In genomic region chr7:156209087-156209486, GRCh38 we compare ENCODE assay signal across 27 cellular contexts.
"Had no signal": no experiment of that assay in that cellular context is flagged by ENCODE, and none has a peak within 500 bp of the region (broad histone marks: within the 10 kb centered on the region; RNA-seq: fewer than 3 reads in every experiment).

No MANE protein-coding gene starts in this region.

- H3K36me3 Mint-ChIP-seq: naive thymus-derived CD8-positive, alpha-beta T cell; neural progenitor cell; stimulated activated effector memory CD8-positive, alpha-beta T cell treated with anti-CD3 and anti-CD28 coated beads, Interleukin-12 subunit alpha, Interleukin-12 subunit beta, amount 100 ng/mL, for 72 hours; stimulated activated naive B cell treated with anti-CD40 and anti-IgM and Interleukin-4, amounts not matched to agents 10 μg/mL and 1 μg/mL and 100 μg/mL, for 72 hours had no signal

- H3K4me2 ChIP-seq: neural progenitor cell had no signal

- DNase-seq: naive thymus-derived CD8-positive, alpha-beta T cell; occipital lobe; ovary; posterior cingulate gyrus; psoas muscle; right cardiac atrium; right lobe of liver; sigmoid colon; small intestine; stimulated activated CD4-positive, alpha-beta T cell treated with anti-CD3 and anti-CD28 coated beads, Interleukin-15, amount 100 ng/mL, for 24 hours; stimulated activated CD4-positive, alpha-beta T cell treated with anti-CD3 and anti-CD28 coated beads, Interleukin-2, amount 100 ng/mL, for 24 hours; stimulated activated CD4-positive, alpha-beta T cell treated with anti-CD3 and anti-CD28 coated beads, Interleukin-2, amount 100 ng/mL, for 48 hours; stimulated activated CD4-positive, alpha-beta T cell treated with anti-CD3 and anti-CD28 coated beads, Interleukin-4, amount 100 ng/mL, for 24 hours; stimulated activated naive B cell treated with anti-CD40 and anti-IgM and Interleukin-4, amounts not matched to agents 10 μg/mL and 1 μg/mL and 100 μg/mL, for 72 hours; stimulated activated naive CD4-positive, alpha-beta T cell treated with Interleukin-2 at 50 U/mL for 16 hours; stomach; thyroid gland; upper lobe of left lung; uterus had no signal

- H3K36me3 ChIP-seq: neural progenitor cell, ovary, right lobe of liver, sigmoid colon, stomach, thoracic aorta, thyroid gland, tibial nerve, upper lobe of left lung, uterus had no signal

- H3K9ac ChIP-seq: neural progenitor cell, parathyroid adenoma had no signal

- H3K27me3 Mint-ChIP-seq: stimulated activated naive B cell treated with anti-CD40 and anti-IgM and Interleukin-4, amounts not matched to agents 10 μg/mL and 1 μg/mL and 100 μg/mL, for 72 hours; stimulated activated naive CD8-positive, alpha-beta T cell treated with anti-CD3 and anti-CD28 coated beads, Interleukin-15, Interleukin-2, amounts not matched to agents 100 ng/mL and 50 ng/mL, for 24 hours had no signal

- FAIRE-seq: small intestine had no signal

- H3K4me1 Mint-ChIP-seq: naive thymus-derived CD8-positive, alpha-beta T cell; nephron; neural progenitor cell; stimulated activated effector memory CD8-positive, alpha-beta T cell treated with anti-CD3 and anti-CD28 coated beads, Interleukin-12 subunit alpha, Interleukin-12 subunit beta, amount 100 ng/mL, for 72 hours; stimulated activated naive B cell treated with anti-CD40 and anti-IgM and Interleukin-4, amounts not matched to agents 10 μg/mL and 1 μg/mL and 100 μg/mL, for 72 hours had no signal

- H3K27me3 ChIP-seq: neural progenitor cell, ovary, right lobe of liver, sigmoid colon, stomach, thyroid gland, tibial nerve, upper lobe of left lung, uterus had no signal

- ATAC-seq: naive thymus-derived CD8-positive, alpha-beta T cell; psoas muscle; right cardiac atrium; stimulated activated effector memory CD8-positive, alpha-beta T cell treated with anti-CD3 and anti-CD28 coated beads, Interleukin-12 subunit alpha, Interleukin-12 subunit beta, amount 100 ng/mL, for 72 hours; stimulated activated naive B cell treated with anti-CD40 and anti-IgM and Interleukin-4, amounts not matched to agents 10 μg/mL and 1 μg/mL and 100 μg/mL, for 72 hours had no signal

- H3K4me1 ChIP-seq: neural progenitor cell, parathyroid adenoma, psoas muscle, right lobe of liver, sigmoid colon, stomach, thyroid gland, tibial nerve, upper lobe of left lung, uterus had no signal

- H3K27ac ChIP-seq: neural progenitor cell, ovary, parathyroid adenoma, psoas muscle, right lobe of liver, sigmoid colon, stomach, thoracic aorta, thyroid gland, tibial nerve, upper lobe of left lung, uterus had no signal

- H3K9me3 Mint-ChIP-seq: naive thymus-derived CD8-positive, alpha-beta T cell; nephron; neural progenitor cell; stimulated activated effector memory CD8-positive, alpha-beta T cell treated with anti-CD3 and anti-CD28 coated beads, Interleukin-12 subunit alpha, Interleukin-12 subunit beta, amount 100 ng/mL, for 72 hours; stimulated activated naive B cell treated with anti-CD40 and anti-IgM and Interleukin-4, amounts not matched to agents 10 μg/mL and 1 μg/mL and 100 μg/mL, for 72 hours; stimulated activated naive CD8-positive, alpha-beta T cell treated with anti-CD3 and anti-CD28 coated beads, Interleukin-15, Interleukin-2, amounts not matched to agents 100 ng/mL and 50 ng/mL, for 24 hours had no signal

- H3K79me2 ChIP-seq: parathyroid adenoma had no signal

- H3K27ac Mint-ChIP-seq: nephron; neural progenitor cell; progenitor cell of endocrine pancreas; stimulated activated effector memory CD8-positive, alpha-beta T cell treated with anti-CD3 and anti-CD28 coated beads, Interleukin-12 subunit alpha, Interleukin-12 subunit beta, amount 100 ng/mL, for 72 hours; stimulated activated naive B cell treated with anti-CD40 and anti-IgM and Interleukin-4, amounts not matched to agents 10 μg/mL and 1 μg/mL and 100 μg/mL, for 72 hours; stimulated activated naive CD8-positive, alpha-beta T cell treated with anti-CD3 and anti-CD28 coated beads, Interleukin-15, Interleukin-2, amounts not matched to agents 100 ng/mL and 50 ng/mL, for 24 hours had no signal

- H3K4me3 ChIP-seq: neural progenitor cell, ovary, psoas muscle, right lobe of liver, sigmoid colon, stomach, thoracic aorta, thyroid gland, tibial nerve, upper lobe of left lung, uterus had no signal

- H3K9me3 ChIP-seq: ovary, psoas muscle, right lobe of liver, sigmoid colon, stomach, thoracic aorta, thyroid gland, tibial nerve, upper lobe of left lung, uterus had no signal

- H3K4me3 Mint-ChIP-seq: naive thymus-derived CD8-positive, alpha-beta T cell; nephron; neural progenitor cell; stimulated activated effector memory CD8-positive, alpha-beta T cell treated with anti-CD3 and anti-CD28 coated beads, Interleukin-12 subunit alpha, Interleukin-12 subunit beta, amount 100 ng/mL, for 72 hours; stimulated activated naive B cell treated with anti-CD40 and anti-IgM and Interleukin-4, amounts not matched to agents 10 μg/mL and 1 μg/mL and 100 μg/mL, for 72 hours; stimulated activated naive CD8-positive, alpha-beta T cell treated with anti-CD3 and anti-CD28 coated beads, Interleukin-15, Interleukin-2, amounts not matched to agents 100 ng/mL and 50 ng/mL, for 24 hours had no signal

- H2AFZ ChIP-seq: neural progenitor cell, parathyroid adenoma had no signal
